ENCODE assay signal across 11 cellular contexts in the genomic region with DNA sequence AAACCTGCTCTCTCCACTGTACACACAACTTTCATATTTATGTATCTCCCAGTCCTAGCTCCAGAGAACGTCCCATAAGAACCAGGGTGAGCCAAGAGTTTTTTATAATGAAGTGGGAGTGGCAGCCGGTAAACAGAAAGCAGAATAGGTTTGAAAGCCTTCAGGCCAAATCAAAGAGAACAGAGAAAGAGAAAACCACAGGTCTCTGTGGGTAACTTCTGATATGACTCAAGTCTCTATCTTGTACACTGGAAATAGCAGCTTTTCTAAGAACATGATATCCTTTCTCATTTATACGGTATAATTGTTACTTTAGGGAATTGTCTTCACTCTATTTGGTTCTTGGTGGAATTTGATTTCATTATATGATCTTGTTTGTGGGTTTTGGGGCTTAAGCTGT.
DNase-seq lines count a peak whose midpoint lies in the region; ATAC-seq lines count a peak whose summit lies in the region.
"Had no signal": no experiment of that assay in that cellular context is flagged by ENCODE, and none has a peak within 500 bp of the region (broad histone marks: within the 10 kb centered on the region; RNA-seq: fewer than 3 reads in every experiment).

No MANE protein-coding gene starts in this region.

- ATAC-seq in GM18909 (IDR thresholded peaks at IDR 0.05; ENCODE audit: poor library complexity, unreplicated experiment) (peak; percentile 82), GM21786 (IDR thresholded peaks at IDR 0.05; ENCODE audit: unreplicated experiment) (peak; percentile 98), HG03439 (IDR thresholded peaks at IDR 0.05; ENCODE audit: unreplicated experiment) (peak; percentile 98)

- DNase-seq in iris pigment epithelial cell (ENCODE audit: low read depth) (peak; percentile 14), NCI-H2196 (lab: John Stamatoyannopoulos, UW; ENCODE audit: unreplicated experiment) (no peak), NCI-H526 (lab: John Stamatoyannopoulos, UW) (no peak)
- DNase-seq in activated naive CD4-positive, alpha-beta T cell treated with Interleukin-2 at 50 U/mL for 16 hours: no peak
- DNase-seq in activated CD4-positive, alpha-beta T cell treated with anti-CD3 and anti-CD28 coated beads, Interleukin-2, amount 50 U/mL, for 48 hours: no peak
- DNase-seq: esophagus squamous epithelium, NCI-H446, sigmoid colon had no signal
